Comparison of ENCODE assay signal across 10 cellular contexts in the genomic region with DNA sequence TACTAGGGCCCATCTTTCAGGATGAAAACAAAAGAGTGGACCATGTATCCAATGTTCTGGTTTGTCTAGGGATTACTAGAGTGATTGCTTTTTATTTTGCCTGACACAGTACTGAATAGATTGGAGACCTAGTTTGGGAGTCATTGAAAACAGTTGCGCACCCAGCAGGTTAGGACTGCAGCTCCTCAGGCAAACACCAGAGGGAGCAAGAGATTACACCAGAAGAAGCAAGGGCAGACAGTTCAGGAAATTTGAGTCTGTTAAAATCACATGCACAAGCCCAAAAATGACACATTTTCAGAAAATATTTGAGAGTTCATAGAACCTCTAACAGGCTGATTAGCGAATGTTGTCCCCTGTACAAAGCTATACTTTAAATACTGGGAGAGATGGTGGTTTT. TPM values are rescaled to one million over a fixed set of nuclear protein-coding genes. Genes with fewer than 3 reads are reported as not detected.
DNase-seq lines count a peak whose midpoint lies in the region; ATAC-seq and TF ChIP-seq lines count a peak whose summit lies in the region.
"Had no signal": no experiment of that assay in that cellular context is flagged by ENCODE, and none has a peak within 500 bp of the region (broad histone marks: within the 10 kb centered on the region; RNA-seq: fewer than 3 reads in every experiment).

No MANE protein-coding gene starts in this region.

- peak; percentile 9 for DNase-seq in NCI-H1436 (lab: John Stamatoyannopoulos, UW)
- no peak for DNase-seq in NCI-H1436 treated with DMSO at 0.1 percent for 48 hours (lab: John Stamatoyannopoulos, UW)
- DNase-seq in KG1 (lab: John Stamatoyannopoulos, UW), result peak; percentile 0
- DNase-seq in astrocyte of the spinal cord (ENCODE audit: low read depth, low spot score), result no peak
- DNase-seq in neural crest cell (ENCODE audit: low read depth, low spot score), result peak; percentile 3

- no peak overlapping the region for H3K4me3 ChIP-seq in astrocyte of the spinal cord (ENCODE audit: low read depth, low read length)
- H3K4me3 ChIP-seq: BLaER1 had no signal

- no peaks in the 10 kb centered on the region for H3K4me1 Mint-ChIP-seq in neural crest cell

- TF ChIP-seq CTCF in astrocyte of the spinal cord (IDR thresholded peaks at IDR 0.05; ENCODE audit: low read depth, low read length) (peak; percentile 28), neural crest cell (conservative IDR thresholded peaks at IDR 0.05) (peak; percentile 67)

- no peak overlapping the region for H3K27ac Mint-ChIP-seq in neural crest cell (ENCODE audit: unreplicated experiment)

- no peak overlapping the region for H3K4me3 Mint-ChIP-seq in neural crest cell

- no peaks in the 10 kb centered on the region for H3K36me3 Mint-ChIP-seq in neural crest cell (ENCODE audit: low read depth)

- in situ Hi-C loops in astrocyte of the spinal cord (cut with HindIII; ENCODE audit: low sequenced_read_pairs), result no loop called here

- H3K9me3 Mint-ChIP-seq in neural crest cell, result peaks cover 8% of the 10 kb centered on the region

- ATAC-seq in HG03457 (IDR thresholded peaks at IDR 0.05; ENCODE audit: unreplicated experiment), result no peak
- no peak for ATAC-seq in esophagus mucosa
- no peak for ATAC-seq in GM21717 (IDR thresholded peaks at IDR 0.05; ENCODE audit: unreplicated experiment)

- peaks cover 11% of the 10 kb centered on the region for H3K27me3 Mint-ChIP-seq in neural crest cell (ENCODE audit: low read depth)

RNA-seq across cellular contexts. Expression of gene CYLC1, which starts 55.6 kb away (rescaled TPM):
- total RNA-seq in neural crest cell (not detected in 2 replicates), esophagus mucosa (not detected)
- total RNA-seq: activated CD8-positive, alpha-beta memory T cell treated with anti-CD3 and anti-CD28 coated beads for 36 hours had no signal

Comparison
In these comparisons a context has a peak if more than half of its experiments do, and no peak if none do; other contexts are left out.
1. DNase-seq: peak in NCI-H1436 (single experiment), KG1 (single experiment) and neural crest cell (single experiment); none in NCI-H1436 treated with DMSO at 0.1 percent for 48 hours (single experiment) and astrocyte of the spinal cord (single experiment).